ENCODE assay signal across 13 cellular contexts in genomic region chr16:3576211-3576610, GRCh38. TPM values are rescaled to one million over a fixed set of nuclear protein-coding genes. Genes with fewer than 3 reads are reported as not detected.
A peak's percentile ranks its signal among the peaks of the same experiment; 100 is the strongest.
DNase-seq lines count a peak whose midpoint lies in the region; TF ChIP-seq lines count a peak whose summit lies in the region.
"Had no signal": no experiment of that assay in that cellular context is flagged by ENCODE, and none has a peak within 500 bp of the region (broad histone marks: within the 10 kb centered on the region; RNA-seq: fewer than 3 reads in every experiment).

No MANE protein-coding gene starts in this region.

- H3K9me3 ChIP-seq in DOHH2 (ENCODE audit: control insufficient read depth, insufficient read depth, low read length) (peaks cover 2% of the 10 kb centered on the region; the same call in 1 of the 2 replicates), Loucy (ENCODE audit: insufficient read depth, low read depth, low read length) (no peaks in the 10 kb centered on the region), MG63 (no peaks in the 10 kb centered on the region)
- H3K9me3 ChIP-seq: body of pancreas, Caco-2 had no signal

- H3K27ac ChIP-seq in DOHH2 (ENCODE audit: low read depth, low read length) = peak overlapping the region; percentile 91
- H3K27ac ChIP-seq: body of pancreas had no signal

- DNase-seq in activated naive CD8-positive, alpha-beta T cell treated with anti-CD3 and anti-CD28 coated beads for 36 hours = peak; percentile 18
- peak; percentile 14 for DNase-seq in stimulated activated CD4-positive, alpha-beta T cell treated with anti-CD3 and anti-CD28 coated beads, Interleukin-4, amount 100 ng/mL, for 24 hours
- DNase-seq in HT-29 (ENCODE audit: low spot score) (no peak), MG63 (no peak), NCI-H146 (lab: John Stamatoyannopoulos, UW) (no peak)
- DNase-seq: body of pancreas, Caco-2, MM.1S, NCI-H226, retina had no signal

- no peak for TF ChIP-seq CTCF in DOHH2 (IDR thresholded peaks at IDR 0.05; ENCODE audit: low read depth, low read length, poor library complexity, severe bottlenecking)
- TF ChIP-seq CTCF in Loucy (conservative IDR thresholded peaks at IDR 0.05; ENCODE audit: low read length) = no peak

- H3K4me1 ChIP-seq in DOHH2 (ENCODE audit: control insufficient read depth, low read length) (peaks cover 55% of the 10 kb centered on the region), Loucy (ENCODE audit: insufficient read depth, low read length, poor library complexity, severe bottlenecking) (peaks cover 33% of the 10 kb centered on the region)
- H3K4me1 ChIP-seq: body of pancreas, Caco-2 had no signal

- H3K4me3 ChIP-seq in DOHH2 (ENCODE audit: low read length) = peak overlapping the region; percentile 98
- peak overlapping the region; percentile 82 for H3K4me3 ChIP-seq in Loucy (ENCODE audit: low read length, poor library complexity, severe bottlenecking)
- H3K4me3 ChIP-seq in MG63 = no peak overlapping the region
- H3K4me3 ChIP-seq: body of pancreas had no signal

- H3F3A ChIP-seq in DOHH2 (ENCODE audit: control insufficient read depth, insufficient read depth) = peaks cover 15% of the 10 kb centered on the region
- H3F3A ChIP-seq in Loucy (ENCODE audit: low read depth) = no peaks in the 10 kb centered on the region

- peaks cover 60% of the 10 kb centered on the region for H3K79me2 ChIP-seq in DOHH2 (ENCODE audit: control insufficient read depth, low read length)
- H3K79me2 ChIP-seq in Loucy (ENCODE audit: insufficient read depth, low read length) = peaks cover 55% of the 10 kb centered on the region

- no peak overlapping the region for H2AFZ ChIP-seq in Loucy (ENCODE audit: low read length)

- H3K4me3 Mint-ChIP-seq in activated naive CD8-positive, alpha-beta T cell treated with anti-CD3 and anti-CD28 coated beads for 36 hours = peak overlapping the region; percentile 94
- H3K4me3 Mint-ChIP-seq: mesothelial cell of epicardium had no signal

- H3K36me3 ChIP-seq in DOHH2 (ENCODE audit: control insufficient read depth, low read length) (peaks cover 65% of the 10 kb centered on the region), Loucy (ENCODE audit: insufficient read depth, low read length) (no peaks in the 10 kb centered on the region), MG63 (no peaks in the 10 kb centered on the region)

- peaks cover 2% of the 10 kb centered on the region for H3K9me3 Mint-ChIP-seq in activated naive CD8-positive, alpha-beta T cell treated with anti-CD3 and anti-CD28 coated beads for 36 hours
- H3K9me3 Mint-ChIP-seq: mesothelial cell of epicardium had no signal

- H4K20me1 ChIP-seq in DOHH2 (ENCODE audit: control insufficient read depth, insufficient read depth, low read depth, low read length) = no peaks in the 10 kb centered on the region
- peaks cover 23% of the 10 kb centered on the region for H4K20me1 ChIP-seq in Loucy (ENCODE audit: insufficient read depth, low read length, poor library complexity, severe bottlenecking)

- H3K4me2 ChIP-seq in DOHH2 (ENCODE audit: low read length) = peak overlapping the region; percentile 88
- H3K4me2 ChIP-seq in Loucy (ENCODE audit: low read depth, low read length, poor library complexity, severe bottlenecking) = peak overlapping the region; percentile 66

- H3K27me3 ChIP-seq in DOHH2 (ENCODE audit: control insufficient read depth, low read length) (no peaks in the 10 kb centered on the region), Loucy (ENCODE audit: insufficient read depth, low read length, poor library complexity, severe bottlenecking) (no peaks in the 10 kb centered on the region), MG63 (0 out of 2 replicates have a peak, but pooled peaks cover 2% of the 10 kb centered on the region)
- H3K27me3 ChIP-seq: body of pancreas had no signal

- H3K9ac ChIP-seq in Loucy (ENCODE audit: low read depth, low read length, poor library complexity, severe bottlenecking) = peak overlapping the region; percentile 95

- no peaks in the 10 kb centered on the region for H3K27me3 Mint-ChIP-seq in activated naive CD8-positive, alpha-beta T cell treated with anti-CD3 and anti-CD28 coated beads for 36 hours

- peaks cover 20% of the 10 kb centered on the region for H3K36me3 Mint-ChIP-seq in activated naive CD8-positive, alpha-beta T cell treated with anti-CD3 and anti-CD28 coated beads for 36 hours
- H3K36me3 Mint-ChIP-seq: mesothelial cell of epicardium had no signal

- H3K4me1 Mint-ChIP-seq in activated naive CD8-positive, alpha-beta T cell treated with anti-CD3 and anti-CD28 coated beads for 36 hours = peaks cover 49% of the 10 kb centered on the region

- H3K27ac Mint-ChIP-seq in activated naive CD8-positive, alpha-beta T cell treated with anti-CD3 and anti-CD28 coated beads for 36 hours = peak overlapping the region; percentile 95
- H3K27ac Mint-ChIP-seq: mesothelial cell of epicardium had no signal

- H3K9me2 ChIP-seq in DOHH2 (replicated peaks; ENCODE audit: control insufficient read depth, low read length) (no peaks in the 10 kb centered on the region), Loucy (replicated peaks; ENCODE audit: low read depth, low read length) (no peaks in the 10 kb centered on the region)

RNA-seq across cellular contexts. Expression of gene NLRC3, which starts 1.0 kb away (rescaled TPM):
- total RNA-seq in activated naive CD8-positive, alpha-beta T cell treated with anti-CD3 and anti-CD28 coated beads for 36 hours = 10 to 100 TPM; 12.3 to 12.5 TPM
- not detected in 2 replicates for total RNA-seq in HT-29 (2014; rRNA removed; shearing (Covaris generic))
- 0.03 TPM in 1 of 2 replicates, not detected in the other for total RNA-seq in MG63 (2014; rRNA removed; shearing (Covaris generic); ENCODE audit: low replicate concordance)
- total RNA-seq: Caco-2 had no signal

RNA-seq across cellular contexts. Expression of gene SLX4, which starts 35.2 kb away (rescaled TPM):
- 1 to 10 TPM; 9.1 to 9.3 TPM for total RNA-seq in activated naive CD8-positive, alpha-beta T cell treated with anti-CD3 and anti-CD28 coated beads for 36 hours
- total RNA-seq in HT-29 (2014; rRNA removed; shearing (Covaris generic)) = 6.1 and 6.4 TPM in 2 replicates
- total RNA-seq in MG63 (2014; rRNA removed; shearing (Covaris generic); ENCODE audit: low replicate concordance) = 2.6 and 4.8 TPM in 2 replicates

Comparison
In these comparisons a context has a peak if more than half of its experiments do, and no peak if none do; other contexts are left out.
1. DNase-seq: peak in activated naive CD8-positive, alpha-beta T cell treated with anti-CD3 and anti-CD28 coated beads for 36 hours (single experiment) and stimulated activated CD4-positive, alpha-beta T cell treated with anti-CD3 and anti-CD28 coated beads, Interleukin-4, amount 100 ng/mL, for 24 hours (single experiment); none in HT-29 (single experiment), MG63 (single experiment) and NCI-H146 (single experiment).
2. RNA of gene NLRC3, which starts 1.0 kb away (total RNA-seq): 12.3 to 12.5 TPM in activated naive CD8-positive, alpha-beta T cell treated with anti-CD3 and anti-CD28 coated beads for 36 hours; 0.03 TPM in MG63 and not detected in HT-29; every median in the first group is over 10 times any median in the second.